ENCODE assay signal across 8 cellular contexts in genomic region chr10:71860243-71861029, GRCh38. TPM values are rescaled to one million over a fixed set of nuclear protein-coding genes. Genes with fewer than 3 reads are reported as not detected.
A peak's percentile ranks its signal among the peaks of the same experiment; 100 is the strongest.
DNase-seq lines count a peak whose midpoint lies in the region; ATAC-seq, FAIRE-seq and TF ChIP-seq lines count a peak whose summit lies in the region.

No MANE protein-coding gene starts in this region.

- TF ChIP-seq CTCF in adrenal gland (IDR thresholded peaks at IDR 0.05) (no peak), cardiac muscle cell (IDR thresholded peaks at IDR 0.05; ENCODE audit: low read depth, low read length) (no peak), pancreas (IDR thresholded peaks at IDR 0.05) (no peak)

- TF ChIP-seq POLR2A in adrenal gland (IDR thresholded peaks at IDR 0.05): peak in 1 of 2 donors; percentile 89

- no peaks in the 10 kb centered on the region for H3K36me3 ChIP-seq in adrenal gland (replicated peaks in 1 of 2)
- H3K36me3 ChIP-seq in cardiac muscle cell: no peaks in the 10 kb centered on the region
- no peaks in the 10 kb centered on the region for H3K36me3 ChIP-seq in pancreas

- H3K27me3 ChIP-seq in adrenal gland (no peaks in the 10 kb centered on the region), cardiac muscle cell (no peaks in the 10 kb centered on the region), pancreas (no peaks in the 10 kb centered on the region)

- no peaks in the 10 kb centered on the region for H3K9me3 ChIP-seq in adrenal gland (replicated peaks in 1 of 3)
- H3K9me3 ChIP-seq in cardiac muscle cell (ENCODE audit: low read depth): no peaks in the 10 kb centered on the region
- H3K9me3 ChIP-seq in pancreas: no peaks in the 10 kb centered on the region

- H3K4me3 ChIP-seq in adrenal gland (no peak overlapping the region), cardiac muscle cell (no peak overlapping the region), pancreas (no peak overlapping the region)

- H3K4me1 ChIP-seq in adrenal gland (replicated peaks in 1 of 2): peaks cover 27 to 30% of the 10 kb centered on the region in 2 donors
- peaks cover 15% of the 10 kb centered on the region for H3K4me1 ChIP-seq in cardiac muscle cell (ENCODE audit: low read depth)
- H3K4me1 ChIP-seq in pancreas: peaks cover 0 to 7% (median 0%) of the 10 kb centered on the region in 3 donors

- DNase-seq in Daoy (ENCODE audit: low read depth) (peak; percentile 98), NOMO-1 treated with DMSO at 0.1 percent for 48 hours (lab: John Stamatoyannopoulos, UW; ENCODE audit: unreplicated experiment) (peak; percentile 93), adrenal gland (peak; percentile 93 to 100 (median 99)), cardiac muscle cell (ENCODE audit: low read depth in 1 of 2, low spot score in 1 of 2) (peak; percentile 84 to 100), pancreas (peak; percentile 76 to 89 (median 79)), NCI-H748 treated with DMSO at 0.1 percent for 48 hours (lab: John Stamatoyannopoulos, UW) (no peak)

- WGBS in adrenal gland, 4 donors: 0 to 24% (median 21%) methylated on average over 1 to 11 of the region's 11 CpGs
- WGBS in pancreas, 2 donors: 49 to 54% methylated on average over 11 of the region's 11 CpGs

- ATAC-seq in HG03064 (IDR thresholded peaks at IDR 0.05; ENCODE audit: low read depth, unreplicated experiment): peak; percentile 62
- peak; percentile 97 to 98 (median 98) for ATAC-seq in pancreas
- no peak for ATAC-seq in HG02884 (IDR thresholded peaks at IDR 0.05; ENCODE audit: unreplicated experiment)

- intact Hi-C loops in adrenal gland (cut with DNase I) (no loop called here), pancreas (cut with DNase I) (no loop called here)

- FAIRE-seq in pancreas (lab: Jason Lieb, UNC): no peak

- H3K27ac ChIP-seq in adrenal gland (peak overlapping the region; percentile 86 to 99 (median 97)), cardiac muscle cell (peak overlapping the region; percentile 86), pancreas (peak overlapping the region; percentile 9 to 82 (median 58))

RNA-seq across cellular contexts. Expression of gene PSAP, which starts 9.4 kb away (rescaled TPM):
- 155 and 187 TPM in 2 replicates for total RNA-seq in Daoy (2014; rRNA removed; shearing (Covaris generic))
- total RNA-seq in adrenal gland: 1,000 to 10,000 TPM; 1,730 to 3,452 (median 2,381) TPM
- polyA plus RNA-seq in adrenal gland: 1,000 to 10,000 TPM in 1 of 3 donors, 100 to 1,000 TPM in 2; 623 to 1,694 (median 805) TPM
- total RNA-seq in cardiac muscle cell: 554 and 624 TPM in 2 replicates
- polyA plus RNA-seq in cardiac muscle cell: 844 and 1,063 TPM in 2 replicates
- 100 to 1,000 TPM; 301 to 781 (median 358) TPM for total RNA-seq in pancreas
- 100 to 1,000 TPM; 225 to 473 TPM for polyA plus RNA-seq in pancreas
